1 cellular context compared by ENCODE assay signal in genomic region chr5:138435943-138436342, GRCh38.
TF ChIP-seq lines count a peak whose summit lies in the region.

No MANE protein-coding gene starts in this region.

TF ChIP-seq in K562, 482 proteins besides CTCF, POLR2A, EP300 and RAD21:
- TF ChIP-seq RBBP5 (IDR thresholded peaks at IDR 0.05; ENCODE audit: borderline replicate concordance, insufficient read depth, low read length, poor library complexity, severe bottlenecking) (no peak), HMG20B (CRISPR knock-in tag; IDR thresholded peaks at IDR 0.05) (no peak), MTA1 (IDR thresholded peaks at IDR 0.05; ENCODE audit: borderline replicate concordance) (no peak), ZMIZ1 (IDR thresholded peaks at IDR 0.05; ENCODE audit: low read depth in 2 of 2, low read length in 2 of 2) (no peak), EP400 (IDR thresholded peaks at IDR 0.05) (no peak), ZNF551 (CRISPR knock-in tag; IDR thresholded peaks at IDR 0.05) (no peak), HNRNPK (IDR thresholded peaks at IDR 0.05; ENCODE audit: low read depth, low read length, poor library complexity, severe bottlenecking) (no peak), RCOR1 (IDR thresholded peaks at IDR 0.05; ENCODE audit: borderline replicate concordance in 1 of 2, low read depth in 2 of 2, low read length in 2 of 2) (peak in 1 of 2 experiments; percentile 33; a peak in 1 of 4 replicates), HOXB6 (CRISPR knock-in tag; IDR thresholded peaks at IDR 0.05; ENCODE audit: borderline replicate concordance) (no peak), BHLHE40 (IDR thresholded peaks at IDR 0.05; ENCODE audit: low read length) (peak; percentile 89), KDM4B (IDR thresholded peaks at IDR 0.05; ENCODE audit: borderline replicate concordance in 2 of 2, low read depth in 1 of 2) (no peak), NEUROD1 (IDR thresholded peaks at IDR 0.05; ENCODE audit: borderline replicate concordance, low read depth, low read length, partially characterized antibody) (no peak), POLR3G (IDR thresholded peaks at IDR 0.05; ENCODE audit: extremely low read depth, insufficient read length, insufficient replicate concordance) (no peak), ZNF212 (CRISPR knock-in tag; IDR thresholded peaks at IDR 0.05) (no peak), TAL1 (IDR thresholded peaks at IDR 0.05) (peak; percentile 32; the same call in 1 of the 2 replicates), CHAMP1 (IDR thresholded peaks at IDR 0.05) (no peak), KAT7 (CRISPR knock-in tag; IDR thresholded peaks at IDR 0.05; ENCODE audit: borderline replicate concordance) (no peak), PTRF (tag; IDR thresholded peaks at IDR 0.05) (no peak), PHF20 (IDR thresholded peaks at IDR 0.05; ENCODE audit: partially characterized antibody) (no peak), ESRRA (IDR thresholded peaks at IDR 0.05; ENCODE audit: borderline replicate concordance, low read depth) (no peak), USF2 (CRISPR knock-in tag; IDR thresholded peaks at IDR 0.05) (peak; percentile 59), MTA3 (IDR thresholded peaks at IDR 0.05; ENCODE audit: borderline replicate concordance) (no peak), CEBPB (tag; IDR thresholded peaks at IDR 0.05) (0 out of 2 replicates have a peak, but pooled peaks have one; percentile 41), ZNF79 (CRISPR knock-in tag; IDR thresholded peaks at IDR 0.05; ENCODE audit: low read depth) (no peak), HMGN3 (IDR thresholded peaks at IDR 0.05; ENCODE audit: borderline replicate concordance, extremely low read depth, insufficient read length, low read depth, low read length) (no peak), ARID1B (IDR thresholded peaks at IDR 0.05) (0 out of 2 replicates have a peak, but pooled peaks have one; percentile 39), AFF4 (CRISPR knock-in tag; IDR thresholded peaks at IDR 0.05) (no peak), CBFA2T2 (conservative IDR thresholded peaks at IDR 0.05) (peak; percentile 49), PCBP2 (IDR thresholded peaks at IDR 0.05; ENCODE audit: low read depth, low read length, poor library complexity, severe bottlenecking) (no peak), TCF3 (CRISPR knock-in tag; IDR thresholded peaks at IDR 0.05) (peak; percentile 55), L3MBTL2 (IDR thresholded peaks at IDR 0.05) (no peak), NCOR1 (IDR thresholded peaks at IDR 0.05) (0 out of 2 replicates have a peak, but pooled peaks have one; percentile 26), POLR2AphosphoS2 (IDR thresholded peaks at IDR 0.05; ENCODE audit: low read length) (no peak), ATF7 (IDR thresholded peaks at IDR 0.05) (no peak), CBFA2T3 (IDR thresholded peaks at IDR 0.05) (peak; percentile 67)
- TF ChIP-seq, protein P1, sequence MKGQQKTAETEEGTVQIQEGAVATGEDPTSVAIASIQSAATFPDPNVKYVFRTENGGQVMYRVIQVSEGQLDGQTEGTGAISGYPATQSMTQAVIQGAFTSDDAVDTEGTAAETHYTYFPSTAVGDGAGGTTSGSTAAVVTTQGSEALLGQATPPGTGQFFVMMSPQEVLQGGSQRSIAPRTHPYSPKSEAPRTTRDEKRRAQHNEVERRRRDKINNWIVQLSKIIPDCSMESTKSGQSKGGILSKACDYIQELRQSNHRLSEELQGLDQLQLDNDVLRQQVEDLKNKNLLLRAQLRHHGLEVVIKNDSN (CRISPR knock-in tag; IDR thresholded peaks at IDR 0.05) = peak; percentile 52
- TF ChIP-seq, protein P2, sequence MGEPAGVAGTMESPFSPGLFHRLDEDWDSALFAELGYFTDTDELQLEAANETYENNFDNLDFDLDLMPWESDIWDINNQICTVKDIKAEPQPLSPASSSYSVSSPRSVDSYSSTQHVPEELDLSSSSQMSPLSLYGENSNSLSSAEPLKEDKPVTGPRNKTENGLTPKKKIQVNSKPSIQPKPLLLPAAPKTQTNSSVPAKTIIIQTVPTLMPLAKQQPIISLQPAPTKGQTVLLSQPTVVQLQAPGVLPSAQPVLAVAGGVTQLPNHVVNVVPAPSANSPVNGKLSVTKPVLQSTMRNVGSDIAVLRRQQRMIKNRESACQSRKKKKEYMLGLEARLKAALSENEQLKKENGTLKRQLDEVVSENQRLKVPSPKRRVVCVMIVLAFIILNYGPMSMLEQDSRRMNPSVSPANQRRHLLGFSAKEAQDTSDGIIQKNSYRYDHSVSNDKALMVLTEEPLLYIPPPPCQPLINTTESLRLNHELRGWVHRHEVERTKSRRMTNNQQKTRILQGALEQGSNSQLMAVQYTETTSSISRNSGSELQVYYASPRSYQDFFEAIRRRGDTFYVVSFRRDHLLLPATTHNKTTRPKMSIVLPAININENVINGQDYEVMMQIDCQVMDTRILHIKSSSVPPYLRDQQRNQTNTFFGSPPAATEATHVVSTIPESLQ (CRISPR knock-in tag; IDR thresholded peaks at IDR 0.05) = no peak
